Comparison of ENCODE assay signal across 8 cellular contexts in genomic region chr17:72338847-72339790, GRCh38.
DNase-seq lines count a peak whose midpoint lies in the region; ATAC-seq and TF ChIP-seq lines count a peak whose summit lies in the region.

No MANE protein-coding gene starts in this region.

- H3K4me2 ChIP-seq in fibroblast of lung (ENCODE audit: extremely low read depth, insufficient read depth, low read length) = peak overlapping the region; percentile 21

- DNase-seq in Calu3 (peak; percentile 79), RPMI7951 (ENCODE audit: low read depth) (peak; percentile 95), fibroblast of lung (ENCODE audit: low read depth in 2 of 2) (peak; percentile 89 to 99), occipital lobe (lab: John Stamatoyannopoulos, UW) (no peak), SKM-1 (lab: John Stamatoyannopoulos, UW; ENCODE audit: unreplicated experiment) (no peak), natural killer cell (no peak)
- DNase-seq in stimulated activated CD4-positive, alpha-beta T cell treated with anti-CD3 and anti-CD28 coated beads, Interleukin-4, amount 100 ng/mL, for 1 hour = no peak

- H3K36me3 Mint-ChIP-seq in Calu3 (ENCODE audit: insufficient read depth, unreplicated experiment) (no peaks in the 10 kb centered on the region), nephron (ENCODE audit: low read depth) (no peaks in the 10 kb centered on the region), natural killer cell (no peaks in the 10 kb centered on the region)

- H3K4me3 Mint-ChIP-seq in Calu3 (ENCODE audit: low read depth, unreplicated experiment) = peak overlapping the region; percentile 12
- H3K4me3 Mint-ChIP-seq in nephron = no peak overlapping the region
- H3K4me3 Mint-ChIP-seq in natural killer cell = no peak overlapping the region

- H3K27ac Mint-ChIP-seq in Calu3 (ENCODE audit: unreplicated experiment) = peak overlapping the region; percentile 78
- peak overlapping the region; percentile 48 to 59 (median 51) for H3K27ac Mint-ChIP-seq in nephron
- H3K27ac Mint-ChIP-seq in natural killer cell = no peak overlapping the region

- TSS peak; percentile 89 for BruUV-seq in Calu3 (replicated peaks; lab: Mats Ljungman, UMichigan)

- H3K9me3 Mint-ChIP-seq in Calu3 (ENCODE audit: low read depth, unreplicated experiment) = peaks cover 2% of the 10 kb centered on the region
- no peaks in the 10 kb centered on the region for H3K9me3 Mint-ChIP-seq in nephron
- H3K9me3 Mint-ChIP-seq in natural killer cell = no peaks in the 10 kb centered on the region

- H3K27me3 ChIP-seq in fibroblast of lung (ENCODE audit: control insufficient read depth, insufficient read depth, low read length) = no peaks in the 10 kb centered on the region

- peaks cover 40% of the 10 kb centered on the region for H3K4me1 Mint-ChIP-seq in Calu3 (ENCODE audit: low read depth, unreplicated experiment)
- peaks cover 28% of the 10 kb centered on the region for H3K4me1 Mint-ChIP-seq in nephron
- H3K4me1 Mint-ChIP-seq in natural killer cell = no peaks in the 10 kb centered on the region

- peak overlapping the region; percentile 16 for H2AFZ ChIP-seq in fibroblast of lung (ENCODE audit: low read length)

- peaks cover 30% of the 10 kb centered on the region for H3K4me1 ChIP-seq in fibroblast of lung (ENCODE audit: control insufficient read depth, extremely low read depth, insufficient read depth, low read length)

- H4K20me1 ChIP-seq in fibroblast of lung (ENCODE audit: control insufficient read depth, extremely low read depth, insufficient read depth, low read length) = no peaks in the 10 kb centered on the region

- no peak for ATAC-seq in natural killer cell

- intact Hi-C loops in Calu3 (cut with micrococcal nuclease; ENCODE audit: unreplicated experiment) = loop anchor here (2.0 to 5.0 kb wide), 4 partner anchors 83 to 318 kb away; no protein-coding TSS in a partner anchor
- intact Hi-C loops in natural killer cell (cut with micrococcal nuclease) = no loop called here

- H3K27me3 Mint-ChIP-seq in Calu3 (ENCODE audit: unreplicated experiment) = peaks cover 1% of the 10 kb centered on the region
- peaks cover 47% of the 10 kb centered on the region for H3K27me3 Mint-ChIP-seq in nephron (ENCODE audit: low read depth)
- H3K27me3 Mint-ChIP-seq in natural killer cell (ENCODE audit: low read depth in 2 of 2) = no peaks in the 10 kb centered on the region

- H3K27ac ChIP-seq in fibroblast of lung (ENCODE audit: insufficient read depth, low read length) = peak overlapping the region; percentile 90

- CTCF ChIA-PET in Calu3 (lab: Charles Lee) = interaction anchor here (0.6 to 1.6 kb wide), 4 partner anchors 68 to 204 kb away, joined by 3 to 5 read pairs (median 4); no protein-coding TSS in a partner anchor

- H3K9me3 ChIP-seq in fibroblast of lung (ENCODE audit: control insufficient read depth, insufficient read depth, low read depth, low read length) = no peaks in the 10 kb centered on the region

- H3K9ac ChIP-seq in fibroblast of lung (ENCODE audit: insufficient read depth, low read length) = peak overlapping the region; percentile 1

- H3K36me3 ChIP-seq in fibroblast of lung (ENCODE audit: control insufficient read depth, insufficient read depth, low read length) = no peaks in the 10 kb centered on the region

- H3K4me3 ChIP-seq in fibroblast of lung (replicated peaks in 1 of 4; ENCODE audit: control extremely low read depth in 1 of 4, insufficient read depth in 1 of 4, low read depth in 3 of 4, low read length in 4 of 4) = no peak overlapping the region

- H3K79me2 ChIP-seq in fibroblast of lung (ENCODE audit: control insufficient read depth, insufficient read depth, low read length) = no peaks in the 10 kb centered on the region

- TF ChIP-seq CTCF in Calu3 (IDR thresholded peaks at IDR 0.05; ENCODE audit: unreplicated experiment) (no peak), fibroblast of lung (conservative IDR thresholded peaks at IDR 0.05 in 1 of 2, IDR thresholded peaks at IDR 0.05 in 1 of 2; ENCODE audit: low read depth in 1 of 2, low read length in 2 of 2) (no peak), nephron (IDR thresholded peaks at IDR 0.05; ENCODE audit: unreplicated experiment in 3 of 3) (no peak), natural killer cell (IDR thresholded peaks at IDR 0.05) (no peak)

Comparison
In these comparisons a context has a peak if more than half of its experiments do, and no peak if none do; other contexts are left out.
1. DNase-seq: peak in Calu3 (single experiment), RPMI7951 (single experiment) and fibroblast of lung (2 of 2); none in stimulated activated CD4-positive, alpha-beta T cell treated with anti-CD3 and anti-CD28 coated beads, Interleukin-4, amount 100 ng/mL, for 1 hour (single experiment), occipital lobe (single experiment), SKM-1 (single experiment) and natural killer cell (single experiment).
2. H3K27ac Mint-ChIP-seq: peak in Calu3 (single experiment) and nephron (3 of 3); none in natural killer cell (0 of 2).